In the genomic region with DNA sequence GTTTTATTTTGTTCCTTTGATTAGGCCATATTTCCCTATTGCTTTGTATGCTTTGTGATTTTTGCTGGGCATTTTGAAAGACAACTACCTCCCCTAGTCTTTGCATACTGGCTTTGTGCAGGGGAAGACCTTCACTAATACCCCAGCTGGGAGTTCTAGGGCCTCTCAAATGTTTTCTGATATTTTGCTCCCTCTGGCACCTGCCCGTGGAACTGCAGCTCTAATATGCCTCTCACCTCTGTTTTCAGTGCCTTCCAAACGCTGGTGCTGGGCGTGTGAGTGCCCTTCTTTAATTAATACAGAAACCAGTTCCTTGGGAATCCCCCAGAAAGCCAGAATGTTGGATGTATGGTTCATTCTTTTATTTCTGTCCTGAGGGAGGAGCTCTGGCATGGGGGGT, we compare ENCODE assay signal across 21 cellular contexts.
DNase-seq lines count a peak whose midpoint lies in the region; TF ChIP-seq lines count a peak whose summit lies in the region.
"Had no signal": no experiment of that assay in that cellular context is flagged by ENCODE, and none has a peak within 500 bp of the region (broad histone marks: within the 10 kb centered on the region; RNA-seq: fewer than 3 reads in every experiment).

No MANE protein-coding gene starts in this region.

- H3K9me3 ChIP-seq in vagina, result peaks cover 8% of the 10 kb centered on the region

- no peak for TF ChIP-seq POLR2A in vagina (IDR thresholded peaks at IDR 0.05)

- DNase-seq in HFF-Myc (ENCODE audit: extremely low read depth, low read depth), result no peak
- DNase-seq in astrocyte of the spinal cord (ENCODE audit: low read depth, low spot score), result no peak
- DNase-seq in iPS-NIHi7 (ENCODE audit: extremely low spot score), result peak; percentile 74
- DNase-seq in NCI-H510A (lab: John Stamatoyannopoulos, UW), result no peak
- no peak for DNase-seq in HPDE6-E6E7 (ENCODE audit: extremely low spot score)
- DNase-seq in stimulated activated CD4-positive, alpha-beta T cell treated with anti-CD3 and anti-CD28 coated beads, Interleukin-1b, Interleukin-23, amount 100 ng/mL, for 48 hours, result no peak
- no peak for DNase-seq in vagina (ENCODE audit: extremely low spot score in 2 of 2)
- DNase-seq: activated CD8-positive, alpha-beta T cell treated with anti-CD3 and anti-CD28 coated beads for 36 hours; activated naive CD8-positive, alpha-beta T cell treated with anti-CD3 and anti-CD28 coated beads for 36 hours; dermis blood vessel endothelial cell; glutamatergic neuron; mammary epithelial cell; MG63; naive B cell; NCI-H146; posterior cingulate gyrus; Right ventricle myocardium superior; stimulated activated CD4-positive, alpha-beta T cell treated with anti-CD3 and anti-CD28 coated beads, Interleukin-2, amount 100 ng/mL, for 24 hours; T-helper 1 cell had no signal

- H3K27me3 ChIP-seq in vagina, result no peaks in the 10 kb centered on the region
- H3K27me3 ChIP-seq: MG63 had no signal

- in situ Hi-C loops in astrocyte of the spinal cord (cut with HindIII; ENCODE audit: low sequenced_read_pairs), result no loop called here

- H3K36me3 ChIP-seq in vagina, result peaks cover 0 to 8% of the 10 kb centered on the region in 2 donors
- H3K36me3 ChIP-seq: MG63 had no signal

- H3K27ac ChIP-seq in C4-2B, result no peak overlapping the region
- H3K27ac ChIP-seq in vagina, result no peak overlapping the region

- no peak overlapping the region for H3K4me3 ChIP-seq in HFF-Myc (replicated peaks; ENCODE audit: low read depth, low read length)
- H3K4me3 ChIP-seq in astrocyte of the spinal cord (ENCODE audit: low read depth, low read length), result no peak overlapping the region
- H3K4me3 ChIP-seq in vagina, result no peak overlapping the region
- H3K4me3 ChIP-seq: GM12878, MG63 had no signal

- peak; percentile 38 for TF ChIP-seq CTCF in C4-2B (conservative IDR thresholded peaks at IDR 0.05)
- TF ChIP-seq CTCF in HFF-Myc (IDR thresholded peaks at IDR 0.05; ENCODE audit: low read depth, low read length, missing control alignments), result peak; percentile 21
- peak; percentile 16 for TF ChIP-seq CTCF in astrocyte of the spinal cord (IDR thresholded peaks at IDR 0.05; ENCODE audit: low read depth, low read length)
- no peak for TF ChIP-seq CTCF in vagina (IDR thresholded peaks at IDR 0.05)

- intact Hi-C loops in vagina (cut with DNase I), result no loop called here

- no peaks in the 10 kb centered on the region for H3K4me1 ChIP-seq in vagina

Comparison
In these comparisons a context has a peak if more than half of its experiments do, and no peak if none do; other contexts are left out.
1. CTCF ChIP-seq: peak in C4-2B (single experiment), HFF-Myc (single experiment) and astrocyte of the spinal cord (single experiment); none in vagina (0 of 3).